Comparison of ENCODE assay signal across 30 cellular contexts in the genomic region with DNA sequence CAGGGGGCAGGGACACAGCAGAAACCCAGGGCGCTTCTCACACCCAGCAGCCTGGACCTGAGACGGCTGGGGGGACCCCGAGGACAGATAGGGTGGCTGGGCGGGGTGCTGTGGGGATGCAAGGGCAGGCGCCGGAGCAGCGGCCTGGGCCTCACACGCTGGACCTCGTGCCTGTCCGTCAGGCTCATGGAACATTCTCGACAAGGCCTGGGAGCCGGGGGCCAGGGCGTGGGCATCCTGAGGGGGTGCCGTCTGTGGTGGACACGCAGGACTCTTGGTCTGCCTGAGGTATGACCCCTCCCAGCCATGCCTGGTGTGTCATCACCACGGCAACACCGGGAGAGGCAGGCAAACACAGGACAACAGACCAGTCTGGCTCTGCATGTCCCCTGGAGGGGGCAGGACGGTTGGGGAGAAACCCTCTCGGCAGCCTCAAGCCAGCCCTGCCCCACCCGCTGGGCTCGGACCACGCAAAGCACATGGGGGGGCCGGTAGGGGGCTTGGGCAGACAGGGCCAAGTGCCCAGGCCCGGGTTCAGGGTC. TPM values are rescaled to one million over a fixed set of nuclear protein-coding genes. Genes with fewer than 3 reads are reported as not detected.
DNase-seq lines count a peak whose midpoint lies in the region; ATAC-seq, FAIRE-seq and TF ChIP-seq lines count a peak whose summit lies in the region.
"Had no signal": no experiment of that assay in that cellular context is flagged by ENCODE, and none has a peak within 500 bp of the region (broad histone marks: within the 10 kb centered on the region; RNA-seq: fewer than 3 reads in every experiment).

No MANE protein-coding gene starts in this region.

- H3K9me3 ChIP-seq in heart right ventricle = no peaks in the 10 kb centered on the region
- H3K9me3 ChIP-seq in mucosa of descending colon = no peaks in the 10 kb centered on the region
- H3K9me3 ChIP-seq in upper lobe of left lung = no peaks in the 10 kb centered on the region
- H3K9me3 ChIP-seq: ascending aorta, esophagus muscularis mucosa, right lobe of liver had no signal

- no peak for TF ChIP-seq CTCF in heart right ventricle (IDR thresholded peaks at IDR 0.05)
- TF ChIP-seq CTCF in mucosa of descending colon (IDR thresholded peaks at IDR 0.05) = no peak
- no peak for TF ChIP-seq CTCF in upper lobe of left lung (IDR thresholded peaks at IDR 0.05)
- no peak for TF ChIP-seq CTCF in brain microvascular endothelial cell (IDR thresholded peaks at IDR 0.05; ENCODE audit: low read depth, low read length, missing control alignments)

- peak; percentile 17 for DNase-seq in activated CD4-positive, CD25-positive, alpha-beta regulatory T cell treated with anti-CD3 and anti-CD28 coated beads, Interleukin-2, amount 50 U/mL, for 72 hours
- DNase-seq in activated CD4-positive, CD25-positive, alpha-beta regulatory T cell (lab: John Stamatoyannopoulos, UW) = no peak
- DNase-seq in heart right ventricle = no peak
- DNase-seq in mucosa of descending colon = peak in 2 of 3 donors; percentile 8 to 17
- peak; percentile 8 to 68 for DNase-seq in upper lobe of left lung
- DNase-seq in brain microvascular endothelial cell = no peak
- DNase-seq in GM12892 (ENCODE audit: insufficient read length) = no peak
- DNase-seq: activated gamma-delta T cell; activated naive CD8-positive, alpha-beta T cell treated with anti-CD3 and anti-CD28 coated beads, Interleukin-2, amount 10 ng/mL, durations not matched to agents 7 days and 5 days; activated T-cell treated with anti-CD3 and anti-CD28 coated beads for 4 hours; CD4-positive, alpha-beta memory T cell; foreskin keratinocyte; hypothalamus; NCI-H1105; NCI-H2029; NCI-H526 treated with DMSO at 0.1 percent for 48 hours; nephron progenitor cell; stimulated activated naive CD4-positive, alpha-beta T cell treated with Interleukin-2 at 50 U/mL for 16 hours had no signal

- in situ Hi-C loops in brain microvascular endothelial cell (cut with HindIII; ENCODE audit: low pct_ligation_motif_present, low sequenced_read_pairs) = no loop called here

- H3K4me3 ChIP-seq in heart right ventricle (no peak overlapping the region), mucosa of descending colon (no peak overlapping the region), upper lobe of left lung (no peak overlapping the region), brain microvascular endothelial cell (ENCODE audit: low read depth, low read length) (no peak overlapping the region)
- H3K4me3 ChIP-seq: ascending aorta, esophagus muscularis mucosa, GM12878, lung, right lobe of liver had no signal

- intact Hi-C loops in heart right ventricle (cut with DNase I) = no loop called here
- intact Hi-C loops in mucosa of descending colon (cut with DNase I, micrococcal nuclease) = no loop called here

- FAIRE-seq in GM12892 (lab: Jason Lieb, UNC) = no peak
- FAIRE-seq: GM12878, H54 had no signal

- ATAC-seq in heart right ventricle (peak; percentile 19 to 71 (median 51)), mucosa of descending colon (peak; percentile 52), upper lobe of left lung (ENCODE audit: low FRiP score in 2 of 2) (peak; percentile 47 to 80), GM19455 (IDR thresholded peaks at IDR 0.05; ENCODE audit: unreplicated experiment) (no peak)
- ATAC-seq: foreskin keratinocyte, GM12878 had no signal

- TF ChIP-seq EP300 in upper lobe of left lung (IDR thresholded peaks at IDR 0.05) = no peak

- no CpG with 5 or more reads among the region's 24 CpGs for WGBS in heart right ventricle, 2 donors
- WGBS in upper lobe of left lung, 2 donors = no CpG with 5 or more reads among the region's 24 CpGs

- no peaks in the 10 kb centered on the region for H3K36me3 ChIP-seq in heart right ventricle
- H3K36me3 ChIP-seq in mucosa of descending colon (ENCODE audit: low read depth) = no peaks in the 10 kb centered on the region
- no peaks in the 10 kb centered on the region for H3K36me3 ChIP-seq in upper lobe of left lung
- no peaks in the 10 kb centered on the region for H3K36me3 ChIP-seq in brain microvascular endothelial cell (replicated peaks)
- H3K36me3 ChIP-seq: ascending aorta, esophagus muscularis mucosa, right lobe of liver had no signal

- H3K4me1 ChIP-seq in heart right ventricle (no peaks in the 10 kb centered on the region), mucosa of descending colon (ENCODE audit: low read depth) (no peaks in the 10 kb centered on the region), upper lobe of left lung (no peaks in the 10 kb centered on the region)
- H3K4me1 ChIP-seq: ascending aorta, esophagus muscularis mucosa, foreskin keratinocyte, right lobe of liver had no signal

- H3K27me3 ChIP-seq in heart right ventricle (no peaks in the 10 kb centered on the region), upper lobe of left lung (no peaks in the 10 kb centered on the region), brain microvascular endothelial cell (replicated peaks) (no peaks in the 10 kb centered on the region)
- H3K27me3 ChIP-seq: ascending aorta, esophagus muscularis mucosa, foreskin keratinocyte, right lobe of liver had no signal

- TF ChIP-seq POLR2A in upper lobe of left lung (IDR thresholded peaks at IDR 0.05) = no peak
- TF ChIP-seq POLR2A in GM12892 (IDR thresholded peaks at IDR 0.05; ENCODE audit: low read depth, low read length) = no peak

- H3K27ac ChIP-seq in heart right ventricle = no peak overlapping the region
- no peak overlapping the region for H3K27ac ChIP-seq in upper lobe of left lung
- no peak overlapping the region for H3K27ac ChIP-seq in brain microvascular endothelial cell
- H3K27ac ChIP-seq: ascending aorta, esophagus muscularis mucosa, foreskin keratinocyte, right lobe of liver had no signal

RNA-seq across cellular contexts. Expression of gene MRPL23, which starts 21.4 kb away (rescaled TPM):
- total RNA-seq in heart right ventricle (10 to 100 TPM; 45.9 to 95.8 (median 74.2) TPM), mucosa of descending colon (100 to 1,000 TPM in 1 of 3 donors, 10 to 100 TPM in 2; 42.5 to 105 (median 56.1) TPM), upper lobe of left lung (100 to 1,000 TPM in 4 of 6 donors, 10 to 100 TPM in 2; 62.1 to 287 (median 150) TPM)
- 100 to 1,000 TPM; 225 to 356 TPM for polyA plus RNA-seq in heart right ventricle
- 68.8 TPM for polyA plus RNA-seq in GM12892 (2012; ENCODE audit: missing spikeins)

RNA-seq across cellular contexts. Expression of gene H19, which starts 29.1 kb away (rescaled TPM):
- 1,000 to 10,000 TPM in 2 of 10 donors, 100 to 1,000 TPM in 8; 235 to 1,965 (median 391) TPM for total RNA-seq in heart right ventricle
- polyA plus RNA-seq in heart right ventricle = 1,000 to 10,000 TPM in 1 of 2 donors, 100 to 1,000 TPM in 1; 653 to 1,642 TPM
- total RNA-seq in mucosa of descending colon = 10 to 100 TPM in 2 of 3 donors, 1 to 10 TPM in 1; 5.8 to 59.3 (median 13.5) TPM
- 100 to 1,000 TPM in 1 of 6 donors, 10 to 100 TPM in 5; 17.2 to 127 (median 64.0) TPM for total RNA-seq in upper lobe of left lung
- 2.1 TPM for polyA plus RNA-seq in GM12892 (2012; ENCODE audit: missing spikeins)
- total RNA-seq: activated naive CD8-positive, alpha-beta T cell treated with anti-CD3 and anti-CD28 coated beads, Interleukin-2, amount 10 ng/mL, durations not matched to agents 7 days and 5 days; CD4-positive, alpha-beta memory T cell had no signal
- polyA plus RNA-seq: CD4-positive, alpha-beta memory T cell had no signal

RNA-seq across cellular contexts. Expression of gene TNNT3, which starts 49.0 kb away (rescaled TPM):
- 10 to 100 TPM; 12.5 to 49.9 (median 39.9) TPM for total RNA-seq in heart right ventricle
- 10 to 100 TPM; 45.7 to 48.5 TPM for polyA plus RNA-seq in heart right ventricle
- 1 to 10 TPM in 1 of 3 donors, under 1 TPM in 1, not detected in 1; 0.72 to 2.7 TPM for total RNA-seq in mucosa of descending colon
- total RNA-seq in upper lobe of left lung = 10 to 100 TPM in 1 of 6 donors, 1 to 10 TPM in 4, not detected in 1; 1.1 to 13.1 (median 2.4) TPM
- 0.74 TPM for polyA plus RNA-seq in GM12892 (2012; ENCODE audit: missing spikeins)
- total RNA-seq: A172, endodermal cell, foreskin keratinocyte, GM12878, M059J, RPMI7951, temporal lobe had no signal
- polyA plus RNA-seq: CD4-positive, alpha-beta memory T cell; foreskin keratinocyte had no signal

Comparison
In these comparisons a context has a peak if more than half of its experiments do, and no peak if none do; other contexts are left out.
1. DNase-seq: peak in activated CD4-positive, CD25-positive, alpha-beta regulatory T cell treated with anti-CD3 and anti-CD28 coated beads, Interleukin-2, amount 50 U/mL, for 72 hours (single experiment), mucosa of descending colon (2 of 3) and upper lobe of left lung (2 of 2); none in activated CD4-positive, CD25-positive, alpha-beta regulatory T cell (0 of 4), heart right ventricle (0 of 2), brain microvascular endothelial cell (single experiment) and GM12892 (single experiment).